20 cellular contexts compared by ENCODE assay signal in genomic region chr17:56815711-56816110, GRCh38. TPM values are rescaled to one million over a fixed set of nuclear protein-coding genes. Genes with fewer than 3 reads are reported as not detected.
DNase-seq lines count a peak whose midpoint lies in the region; ATAC-seq, FAIRE-seq and TF ChIP-seq lines count a peak whose summit lies in the region.
"Had no signal": no experiment of that assay in that cellular context is flagged by ENCODE, and none has a peak within 500 bp of the region (broad histone marks: within the 10 kb centered on the region; RNA-seq: fewer than 3 reads in every experiment).

No MANE protein-coding gene starts in this region.

- H3K23ac ChIP-seq in IMR-90 (ENCODE audit: low read depth, low read length): no peak overlapping the region

- DNase-seq in AG09309 (ENCODE audit: low read depth) (peak; percentile 21), IMR-90 (peak; percentile 90), bronchial epithelial cell (ENCODE audit: low read depth) (peak; percentile 18), hepatic stellate cell (ENCODE audit: low spot score) (peak; percentile 65), posterior vena cava (ENCODE audit: low spot score) (no peak)
- DNase-seq in activated CD4-positive, alpha-beta T cell treated with anti-CD3 and anti-CD28 coated beads, Interleukin-2, amount 50 U/mL, for 48 hours: no peak
- DNase-seq: caudate nucleus; effector CD4-positive, alpha-beta T cell; naive B cell; NCI-H2029 treated with DMSO at 0.1 percent for 48 hours; NCI-H510A; ovary; RPMI8226; stimulated activated CD4-positive, alpha-beta T cell treated with anti-CD3 and anti-CD28 coated beads, Interleukin-1b, Interleukin-23, amount 100 ng/mL, for 48 hours had no signal

- ATAC-seq in IMR-90 (ENCODE audit: low read depth): peak; percentile 89
- ATAC-seq in GM21723 (IDR thresholded peaks at IDR 0.05; ENCODE audit: unreplicated experiment): no peak
- no peak for ATAC-seq in HG02623 (IDR thresholded peaks at IDR 0.05; ENCODE audit: unreplicated experiment)
- ATAC-seq: K562, sciatic nerve had no signal

- in situ Hi-C loops in IMR-90 (cut with MboI; ENCODE audit: low sequenced_read_pairs): loop anchor here (5.0 kb wide), 1 partner anchor 122 kb away; no protein-coding TSS in a partner anchor

- H4K91ac ChIP-seq in IMR-90 (ENCODE audit: insufficient read depth, low read depth, low read length): no peak overlapping the region

- H3K9me1 ChIP-seq in IMR-90 (ENCODE audit: insufficient read depth, low read length): peaks cover 4% of the 10 kb centered on the region

- H3K4me2 ChIP-seq in IMR-90 (ENCODE audit: low read depth, low read length): peak overlapping the region; percentile 28

- TF ChIP-seq CTCF in AG09309 (IDR thresholded peaks at IDR 0.05; ENCODE audit: control insufficient read depth, insufficient read depth, low read depth, low read length, missing control alignments) (no peak), IMR-90 (conservative IDR thresholded peaks at IDR 0.05; ENCODE audit: low read depth, low read length) (no peak), bronchial epithelial cell (IDR thresholded peaks at IDR 0.05; ENCODE audit: insufficient read depth, low read length, severe bottlenecking) (no peak)

- H3K9ac ChIP-seq in IMR-90 (ENCODE audit: low read depth, low read length): no peak overlapping the region; the same call in 1 of the 2 replicates

- peak overlapping the region; percentile 62 for H2AFZ ChIP-seq in IMR-90 (replicated peaks; ENCODE audit: low read length, poor library complexity)

- H4K8ac ChIP-seq in IMR-90 (ENCODE audit: low read depth in 2 of 2, low read length in 2 of 2): peak overlapping the region in 1 of 2 experiments; percentile 30; a peak in 2 of 4 replicates

- H3K36me3 ChIP-seq in IMR-90 (ENCODE audit: control insufficient read depth, insufficient read depth, low read length): no peaks in the 10 kb centered on the region
- no peaks in the 10 kb centered on the region for H3K36me3 ChIP-seq in bronchial epithelial cell (ENCODE audit: control insufficient read depth, insufficient read depth, low read length)
- H3K36me3 ChIP-seq: ovary, tibial nerve had no signal

- peaks cover 3% of the 10 kb centered on the region for H3K4me1 ChIP-seq in IMR-90 (ENCODE audit: control insufficient read depth, insufficient read depth, low read length)

- intact Hi-C loops in IMR-90 (cut with micrococcal nuclease): loop anchor here (5.0 kb wide), 1 partner anchor 197 kb away; no protein-coding TSS in a partner anchor
- intact Hi-C loops in posterior vena cava (cut with DNase I): no loop called here

- H3K4me3 ChIP-seq in AG09309 (ENCODE audit: control insufficient read depth, low read depth, low read length) (no peak overlapping the region), IMR-90 (ENCODE audit: insufficient read depth, low read depth, low read length) (no peak overlapping the region), bronchial epithelial cell (ENCODE audit: low read depth, low read length) (no peak overlapping the region)
- H3K4me3 ChIP-seq: K562, ovary, tibial nerve had no signal

- peak overlapping the region; percentile 54 for H2BK5ac ChIP-seq in IMR-90 (ENCODE audit: low read depth, low read length, poor library complexity, severe bottlenecking)

- 0 out of 2 replicates have a peak overlapping the region, but pooled peaks have one; percentile 31 for H2AK5ac ChIP-seq in IMR-90 (ENCODE audit: low read depth, low read length)

- H3K56ac ChIP-seq in IMR-90 (ENCODE audit: extremely low read depth, insufficient read depth, low read length): 0 out of 2 replicates have a peak overlapping the region, but pooled peaks have one; percentile 2

- no peak overlapping the region for H2AK9ac ChIP-seq in IMR-90 (replicated peaks; ENCODE audit: low read depth, low read length, poor library complexity)

- TF ChIP-seq POLR2A in IMR-90 (IDR thresholded peaks at IDR 0.05; ENCODE audit: low read depth, low read length): no peak

- CTCF ChIA-PET in IMR-90 (lab: Yijun Ruan, JAX): interaction anchor here (1.2 kb wide), 1 partner anchor 36 kb away, joined by 3 read pairs; no protein-coding TSS in a partner anchor

- FAIRE-seq in bronchial epithelial cell (lab: Jason Lieb, UNC): no peak
- FAIRE-seq: GM18507 had no signal

- no peaks in the 10 kb centered on the region for H4K20me1 ChIP-seq in IMR-90 (ENCODE audit: insufficient read depth, low read length)

- H3K27me3 ChIP-seq in IMR-90 (ENCODE audit: control insufficient read depth, insufficient read depth, low read length) (no peaks in the 10 kb centered on the region), bronchial epithelial cell (ENCODE audit: control insufficient read depth, insufficient read depth, low read length) (no peaks in the 10 kb centered on the region)
- H3K27me3 ChIP-seq: ovary, tibial nerve had no signal

- no TSS peak for BruUV-seq in IMR-90 (replicated peaks; lab: Mats Ljungman, UMichigan)

- no peak overlapping the region for H2BK15ac ChIP-seq in IMR-90 (ENCODE audit: low read depth, low read length)

- H3K14ac ChIP-seq in IMR-90 (replicated peaks; ENCODE audit: low read depth, low read length): no peak overlapping the region

- WGBS in IMR-90 (ENCODE audit: extremely low coverage in 2 of 2, insufficient read length in 1 of 2), 2 experiments: 0% methylated on average over 1 of the region's 6 CpGs; no CpG with 5 or more reads in 1 of the 2 experiments

- H2BK120ac ChIP-seq in IMR-90 (ENCODE audit: low read depth, low read length): peak overlapping the region; percentile 73; the same call in 1 of the 2 replicates

- no peak overlapping the region for H3K4ac ChIP-seq in IMR-90 (ENCODE audit: low read depth, low read length)

- H4K5ac ChIP-seq in IMR-90 (ENCODE audit: low read depth, low read length): no peak overlapping the region

- H3K9me3 ChIP-seq in IMR-90 (ENCODE audit: control insufficient read depth, insufficient read depth, low read length): no peaks in the 10 kb centered on the region
- H3K9me3 ChIP-seq: ovary, tibial nerve had no signal

- POLR2A ChIA-PET in IMR-90 (lab: Charles Lee; ENCODE audit: unreplicated experiment): no interaction called here

- H2BK20ac ChIP-seq in IMR-90 (ENCODE audit: low read depth, low read length): 0 out of 2 replicates have a peak overlapping the region, but pooled peaks have one; percentile 31

- H3K79me1 ChIP-seq in IMR-90 (ENCODE audit: low read depth in 1 of 2, low read length in 2 of 2): no peaks in the 10 kb centered on the region

- peak; percentile 22; the same call in 1 of the 2 replicates for TF ChIP-seq RAD21 in IMR-90 (IDR thresholded peaks at IDR 0.05; ENCODE audit: low read length)

- dilution Hi-C loops in IMR-90 (cut with HindIII; ENCODE audit: low sequenced_read_pairs, unreplicated experiment): no loop called here

- H3K27ac ChIP-seq in IMR-90 (ENCODE audit: insufficient read depth, low read length): peak overlapping the region; percentile 15; the same call in 1 of the 2 replicates
- H3K27ac ChIP-seq: ovary, tibial nerve had no signal

- H3K18ac ChIP-seq in IMR-90 (ENCODE audit: low read depth, low read length): peak overlapping the region; percentile 75; the same call in 1 of the 2 replicates

TF ChIP-seq in IMR-90, 13 proteins besides CTCF, POLR2A, EP300 and RAD21:
- TF ChIP-seq SMC3 (IDR thresholded peaks at IDR 0.05; ENCODE audit: low read depth, low read length) (no peak), MXI1 (IDR thresholded peaks at IDR 0.05; ENCODE audit: borderline replicate concordance, low read depth, low read length) (no peak), MAZ (IDR thresholded peaks at IDR 0.05; ENCODE audit: borderline replicate concordance, low read depth, low read length) (no peak), RFX5 (IDR thresholded peaks at IDR 0.05; ENCODE audit: low read depth, low read length) (no peak), NFE2L2 (IDR thresholded peaks at IDR 0.05; ENCODE audit: low read depth, low read length) (no peak; the same call in 1 of the 2 replicates), ELK1 (IDR thresholded peaks at IDR 0.05; ENCODE audit: borderline replicate concordance, low read depth, low read length) (no peak), MAFK (IDR thresholded peaks at IDR 0.05; ENCODE audit: low read depth, low read length) (peak; percentile 16; the same call in 1 of the 2 replicates), USF2 (IDR thresholded peaks at IDR 0.05; ENCODE audit: low read depth, low read length) (no peak), CHD1 (IDR thresholded peaks at IDR 0.05; ENCODE audit: low read depth, low read length) (no peak), CEBPB (IDR thresholded peaks at IDR 0.05; ENCODE audit: low read depth, low read length) (0 out of 2 replicates have a peak, but pooled peaks have one; percentile 2), BHLHE40 (IDR thresholded peaks at IDR 0.05; ENCODE audit: low read depth, low read length) (no peak), RCOR1 (IDR thresholded peaks at IDR 0.05; ENCODE audit: insufficient replicate concordance, low read length) (peak; percentile 53), FOS (IDR thresholded peaks at IDR 0.05; ENCODE audit: low read depth, low read length) (no peak)

RNA-seq across cellular contexts. Expression of gene C17orf67, which starts 18.0 kb away (rescaled TPM):
- 0.18 and 0.56 TPM in 2 replicates for total RNA-seq in IMR-90 (2012; rRNA removed)
- polyA plus RNA-seq in IMR-90 (2012; rRNA removed): 1.1 TPM in 2 replicates
- polyA plus RNA-seq in IMR-90 (2012; cell fraction: cytosol; rRNA removed): 0.34 and 0.87 TPM in 2 replicates
- 1.5 and 2.4 TPM in 2 replicates for polyA plus RNA-seq in IMR-90 (2012; cell fraction: nucleus; rRNA removed; ENCODE audit: low replicate concordance)
- total RNA-seq in bronchial epithelial cell: 0.26 and 0.64 TPM in 2 replicates
- total RNA-seq in posterior vena cava: 1 to 10 TPM; 2.1 to 2.7 TPM

RNA-seq across cellular contexts. Expression of gene DGKE, which starts 18.2 kb away (rescaled TPM):
- total RNA-seq in IMR-90 (2012; rRNA removed): 4.7 and 5.0 TPM in 2 replicates
- 2.4 and 3.9 TPM in 2 replicates for polyA plus RNA-seq in IMR-90 (2012; rRNA removed)
- polyA plus RNA-seq in IMR-90 (2012; cell fraction: cytosol; rRNA removed): 1.0 and 1.4 TPM in 2 replicates
- 17.7 and 19.8 TPM in 2 replicates for polyA plus RNA-seq in IMR-90 (2012; cell fraction: nucleus; rRNA removed; ENCODE audit: low replicate concordance)
- 5.1 and 8.4 TPM in 2 replicates for total RNA-seq in bronchial epithelial cell
- total RNA-seq in posterior vena cava: 1 to 10 TPM; 7.6 to 9.8 TPM

Comparison
In these comparisons a context has a peak if more than half of its experiments do, and no peak if none do; other contexts are left out.
1. DNase-seq: peak in AG09309 (single experiment), IMR-90 (single experiment), bronchial epithelial cell (single experiment) and hepatic stellate cell (single experiment); none in activated CD4-positive, alpha-beta T cell treated with anti-CD3 and anti-CD28 coated beads, Interleukin-2, amount 50 U/mL, for 48 hours (0 of 2) and posterior vena cava (single experiment).